ENCODE assay signal across 23 cellular contexts in the genomic region with DNA sequence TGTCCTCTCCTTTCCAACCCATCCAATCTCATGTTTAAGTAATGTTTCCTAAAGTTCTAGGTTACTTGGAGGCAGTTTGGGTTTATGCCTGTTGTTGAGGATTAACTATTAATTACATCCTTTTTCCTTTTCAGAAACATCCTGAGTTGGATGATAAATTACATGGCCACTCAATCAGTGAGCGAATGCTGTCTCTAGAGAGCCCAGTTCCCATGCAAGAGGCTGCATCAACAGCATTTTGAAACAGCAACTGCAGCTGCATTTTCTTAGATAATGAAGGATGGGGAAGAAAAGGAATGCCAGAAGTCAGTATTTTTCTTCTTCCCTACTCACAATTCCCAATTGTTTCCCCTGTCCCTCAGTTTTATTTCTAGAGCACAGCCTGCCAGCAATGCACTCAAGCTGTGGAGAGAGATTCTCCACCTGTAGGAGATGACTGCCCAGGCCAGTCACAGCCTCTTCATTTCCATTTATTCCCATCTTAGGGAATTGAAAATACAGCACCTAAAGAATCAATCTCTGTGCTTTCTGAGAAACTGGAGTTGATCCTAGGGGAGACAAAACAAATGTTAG. TPM values are rescaled to one million over a fixed set of nuclear protein-coding genes. Genes with fewer than 3 reads are reported as not detected.
DNase-seq lines count a peak whose midpoint lies in the region; ATAC-seq and TF ChIP-seq lines count a peak whose summit lies in the region.
"Had no signal": no experiment of that assay in that cellular context is flagged by ENCODE, and none has a peak within 500 bp of the region (broad histone marks: within the 10 kb centered on the region; RNA-seq: fewer than 3 reads in every experiment).

No MANE protein-coding gene starts in this region.

- H3K36me3 ChIP-seq in A673 (ENCODE audit: insufficient read depth, low read length, poor library complexity, severe bottlenecking): no peaks in the 10 kb centered on the region
- no peaks in the 10 kb centered on the region for H3K36me3 ChIP-seq in right atrium auricular region
- H3K36me3 ChIP-seq: BLaER1, HAP-1 had no signal

- ATAC-seq in Right ventricle myocardium superior (ENCODE audit: poor library complexity): peak; percentile 73
- peak; percentile 34 to 69 for ATAC-seq in left cardiac atrium
- ATAC-seq in HG02763 (IDR thresholded peaks at IDR 0.05; ENCODE audit: unreplicated experiment): no peak
- ATAC-seq: A549 had no signal

- H3K4me3 ChIP-seq in A673 (ENCODE audit: low read depth, low read length, poor library complexity, severe bottlenecking): no peak overlapping the region
- no peak overlapping the region for H3K4me3 ChIP-seq in right atrium auricular region
- H3K4me3 ChIP-seq: A549, BLaER1, HAP-1 had no signal

- H3K9me3 ChIP-seq in A673 (ENCODE audit: low read depth, low read length, poor library complexity, severe bottlenecking) (no peaks in the 10 kb centered on the region), right atrium auricular region (no peaks in the 10 kb centered on the region)
- H3K9me3 ChIP-seq: A549, BLaER1, HAP-1 had no signal

- H3K9me3 Mint-ChIP-seq in activated naive CD4-positive, alpha-beta T cell treated with anti-CD3 and anti-CD28 coated beads, Interleukin-2, amount 10 ng/mL, durations not matched to agents 7 days and 5 days: no peaks in the 10 kb centered on the region
- no peaks in the 10 kb centered on the region for H3K9me3 Mint-ChIP-seq in Calu3 (ENCODE audit: low read depth, unreplicated experiment)
- H3K9me3 Mint-ChIP-seq: CD4-positive, alpha-beta T cell; HFFc6 had no signal

- BruUV-seq in A673 (replicated peaks; lab: Mats Ljungman, UMichigan) (no TSS peak), Calu3 (replicated peaks; lab: Mats Ljungman, UMichigan) (no TSS peak)

- intact Hi-C loops in A673 (cut with micrococcal nuclease; ENCODE audit: unreplicated experiment) (no loop called here), Right ventricle myocardium superior (cut with DNase I) (no loop called here), left cardiac atrium (cut with DNase I) (no loop called here), Calu3 (cut with micrococcal nuclease; ENCODE audit: unreplicated experiment) (no loop called here)

- H3K27me3 ChIP-seq in A673 (replicated peaks; ENCODE audit: insufficient read depth, low read depth, low read length, poor library complexity) (no peaks in the 10 kb centered on the region), right atrium auricular region (no peaks in the 10 kb centered on the region)
- H3K27me3 ChIP-seq: BLaER1 had no signal

- no peak overlapping the region for H3K27ac Mint-ChIP-seq in activated naive CD4-positive, alpha-beta T cell treated with anti-CD3 and anti-CD28 coated beads, Interleukin-2, amount 10 ng/mL, durations not matched to agents 7 days and 5 days
- H3K27ac Mint-ChIP-seq in Calu3 (ENCODE audit: unreplicated experiment): no peak overlapping the region
- H3K27ac Mint-ChIP-seq: B cell; CD14-positive monocyte; CD4-positive, alpha-beta T cell; CD8-positive, alpha-beta memory T cell; HFFc6 had no signal

- H3K36me3 Mint-ChIP-seq in activated naive CD4-positive, alpha-beta T cell treated with anti-CD3 and anti-CD28 coated beads, Interleukin-2, amount 10 ng/mL, durations not matched to agents 7 days and 5 days: no peaks in the 10 kb centered on the region
- H3K36me3 Mint-ChIP-seq in Calu3 (ENCODE audit: insufficient read depth, unreplicated experiment): no peaks in the 10 kb centered on the region
- H3K36me3 Mint-ChIP-seq: CD14-positive monocyte; CD8-positive, alpha-beta memory T cell had no signal

- no peak overlapping the region for H3K4me3 Mint-ChIP-seq in activated naive CD4-positive, alpha-beta T cell treated with anti-CD3 and anti-CD28 coated beads, Interleukin-2, amount 10 ng/mL, durations not matched to agents 7 days and 5 days
- no peak overlapping the region for H3K4me3 Mint-ChIP-seq in Calu3 (ENCODE audit: low read depth, unreplicated experiment)
- H3K4me3 Mint-ChIP-seq: B cell; CD14-positive monocyte; CD4-positive, alpha-beta T cell; CD8-positive, alpha-beta memory T cell; HFFc6 had no signal

- TF ChIP-seq CTCF in A673 (conservative IDR thresholded peaks at IDR 0.05; ENCODE audit: low read depth, low read length) (no peak), right atrium auricular region (IDR thresholded peaks at IDR 0.05) (no peak), Calu3 (IDR thresholded peaks at IDR 0.05; ENCODE audit: unreplicated experiment) (no peak)

- DNase-seq in A673 (ENCODE audit: low spot score): peak; percentile 11
- no peak for DNase-seq in Right ventricle myocardium superior
- DNase-seq in left cardiac atrium: no peak
- no peak for DNase-seq in right atrium auricular region (ENCODE audit: low spot score)
- no peak for DNase-seq in activated naive CD4-positive, alpha-beta T cell treated with anti-CD3 and anti-CD28 coated beads, Interleukin-2, amount 10 ng/mL, durations not matched to agents 7 days and 5 days
- DNase-seq in C1 segment of cervical spinal cord (lab: John Stamatoyannopoulos, UW): no peak
- no peak for DNase-seq in Calu3
- DNase-seq: 8988T; CD4-positive, alpha-beta T cell; CD8-positive, alpha-beta memory T cell; DMS53; DMS79 treated with DMSO at 0.1 percent for 48 hours; GF-D8; GOT3; HFFc6 had no signal

- no peak overlapping the region for H3K27ac ChIP-seq in A673 (ENCODE audit: low read depth, low read length, poor library complexity, severe bottlenecking)
- H3K27ac ChIP-seq in right atrium auricular region: peak overlapping the region; percentile 17 to 46
- H3K27ac ChIP-seq: A549, BLaER1 had no signal

- POLR2A ChIA-PET in A673 (lab: Charles Lee; ENCODE audit: low non-redundant PET): no interaction called here

- CTCF ChIA-PET in A673 (lab: Charles Lee) (no interaction called here), Calu3 (lab: Charles Lee) (no interaction called here)
- CTCF ChIA-PET in activated naive CD4-positive, alpha-beta T cell treated with anti-CD3 and anti-CD28 coated beads, Interleukin-2, amount 10 ng/mL, durations not matched to agents 7 days and 5 days (lab: Charles Lee): no interaction called here

- no peaks in the 10 kb centered on the region for H3K4me1 ChIP-seq in A673 (ENCODE audit: insufficient read depth, low read length, poor library complexity, severe bottlenecking)
- H3K4me1 ChIP-seq in right atrium auricular region: peaks cover 0 to 8% of the 10 kb centered on the region in 2 donors
- H3K4me1 ChIP-seq: A549, BLaER1 had no signal

- no peaks in the 10 kb centered on the region for H3K27me3 Mint-ChIP-seq in activated naive CD4-positive, alpha-beta T cell treated with anti-CD3 and anti-CD28 coated beads, Interleukin-2, amount 10 ng/mL, durations not matched to agents 7 days and 5 days
- H3K27me3 Mint-ChIP-seq in Calu3 (ENCODE audit: unreplicated experiment): no peaks in the 10 kb centered on the region
- H3K27me3 Mint-ChIP-seq: B cell; CD4-positive, alpha-beta T cell; CD8-positive, alpha-beta memory T cell had no signal

- no peaks in the 10 kb centered on the region for H3K4me1 Mint-ChIP-seq in activated naive CD4-positive, alpha-beta T cell treated with anti-CD3 and anti-CD28 coated beads, Interleukin-2, amount 10 ng/mL, durations not matched to agents 7 days and 5 days
- H3K4me1 Mint-ChIP-seq in Calu3 (ENCODE audit: low read depth, unreplicated experiment): no peaks in the 10 kb centered on the region
- H3K4me1 Mint-ChIP-seq: B cell; CD14-positive monocyte; CD8-positive, alpha-beta memory T cell had no signal

RNA-seq across cellular contexts. Expression of a gene that starts 6.9 kb away (rescaled TPM):
- total RNA-seq in A673 (2021) (not detected in 2 replicates), Right ventricle myocardium superior (27.7 TPM), left cardiac atrium (10 to 100 TPM; 10.7 to 27.5 TPM), right atrium auricular region (10 to 100 TPM in 1 of 2 donors, 1 to 10 TPM in 1; 6.2 to 30.6 TPM), Calu3 (2022) (not detected in 2 replicates)
- total RNA-seq: B cell; CD4-positive, alpha-beta T cell; CD8-positive, alpha-beta memory T cell; Daoy; G401 had no signal
